Comparison of ENCODE assay signal across 17 cellular contexts in the genomic region with DNA sequence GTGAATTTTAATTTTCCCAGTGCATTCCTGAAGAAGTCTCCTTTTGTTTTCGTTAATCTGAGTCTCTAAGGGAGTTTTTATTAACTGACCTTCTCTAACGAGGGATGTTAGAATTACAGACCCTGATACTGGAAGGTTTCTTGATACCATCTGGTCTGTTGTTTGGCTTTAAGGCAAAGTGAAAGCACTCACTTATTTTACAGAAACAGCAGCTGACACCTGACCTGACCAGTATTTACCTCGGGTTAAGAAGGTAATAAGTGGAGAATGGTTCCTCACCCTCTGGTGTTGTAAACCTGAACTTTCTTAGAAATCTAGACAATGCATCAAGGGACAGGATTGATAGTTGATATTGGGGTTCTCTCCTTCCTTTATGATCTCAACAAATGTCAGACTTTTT. TPM values are rescaled to one million over a fixed set of nuclear protein-coding genes. Genes with fewer than 3 reads are reported as not detected.
DNase-seq lines count a peak whose midpoint lies in the region; ATAC-seq and TF ChIP-seq lines count a peak whose summit lies in the region.
"Had no signal": no experiment of that assay in that cellular context is flagged by ENCODE, and none has a peak within 500 bp of the region (broad histone marks: within the 10 kb centered on the region; RNA-seq: fewer than 3 reads in every experiment).

No MANE protein-coding gene starts in this region.

- H3K4me1 Mint-ChIP-seq in CD4-positive, alpha-beta T cell (ENCODE audit: low read depth): peaks cover 86% of the 10 kb centered on the region
- peaks cover 73 to 78% of the 10 kb centered on the region in 2 donors for H3K4me1 Mint-ChIP-seq in immature natural killer cell

- TF ChIP-seq CTCF in CD4-positive, alpha-beta T cell (IDR thresholded peaks at IDR 0.05): no peak

- CTCF ChIA-PET in CD4-positive, alpha-beta T cell (lab: Charles Lee): interaction anchor here (1.5 kb wide), 1 partner anchor 12 kb away, joined by 5 read pairs; no protein-coding TSS in a partner anchor

- peak overlapping the region; percentile 69 for H3K27ac Mint-ChIP-seq in CD4-positive, alpha-beta T cell
- H3K27ac Mint-ChIP-seq in immature natural killer cell: peak overlapping the region; percentile 29 to 86 (median 71)
- H3K27ac Mint-ChIP-seq: GM23338; stimulated activated memory B cell treated with anti-CD40 and anti-IgM and Interleukin-4, amounts not matched to agents 10 μg/mL and 1 μg/mL and 100 μg/mL, for 72 hours had no signal

- DNase-seq in CD4-positive, alpha-beta T cell: no peak
- DNase-seq in DMS 273 (lab: John Stamatoyannopoulos, UW; ENCODE audit: unreplicated experiment) (peak; percentile 52), NCI-H2227 (lab: John Stamatoyannopoulos, UW; ENCODE audit: unreplicated experiment) (peak; percentile 10), immature natural killer cell (no peak), Kasumi-1 (lab: John Stamatoyannopoulos, UW) (no peak)
- DNase-seq: dermis blood vessel endothelial cell; EL; NCI-H187; stimulated activated CD4-positive, alpha-beta T cell treated with anti-CD3 and anti-CD28 coated beads, Interleukin-4, amount 100 ng/mL, for 4 hours had no signal

- peaks cover 5% of the 10 kb centered on the region for H3K9me3 Mint-ChIP-seq in CD4-positive, alpha-beta T cell
- no peaks in the 10 kb centered on the region for H3K9me3 Mint-ChIP-seq in immature natural killer cell
- H3K9me3 Mint-ChIP-seq: GM23338; stimulated activated memory B cell treated with anti-CD40 and anti-IgM and Interleukin-4, amounts not matched to agents 10 μg/mL and 1 μg/mL and 100 μg/mL, for 72 hours had no signal

- H3K27me3 ChIP-seq in CD4-positive, alpha-beta T cell (ENCODE audit: control insufficient read depth, insufficient read depth, low read length): no peaks in the 10 kb centered on the region
- H3K27me3 ChIP-seq: BLaER1 treated with 17β-estradiol and CSF1 and Interleukin-3, amounts not matched to agents 10 nM and 100 nM; SJSA1; vagina had no signal

- H3K4me3 Mint-ChIP-seq in CD4-positive, alpha-beta T cell: peak overlapping the region; percentile 36
- H3K4me3 Mint-ChIP-seq in immature natural killer cell: peak overlapping the region in 3 of 5 donors; percentile 3 to 66 (median 9)
- H3K4me3 Mint-ChIP-seq: GM23338; neural crest cell; stimulated activated memory B cell treated with anti-CD40 and anti-IgM and Interleukin-4, amounts not matched to agents 10 μg/mL and 1 μg/mL and 100 μg/mL, for 72 hours had no signal

- no peak for ATAC-seq in CD4-positive, alpha-beta T cell (ENCODE audit: poor library complexity)
- ATAC-seq in HG03469 (IDR thresholded peaks at IDR 0.05; ENCODE audit: unreplicated experiment) (no peak), GM18858 (IDR thresholded peaks at IDR 0.05; ENCODE audit: unreplicated experiment) (no peak)
- ATAC-seq: GM23338; stimulated activated memory B cell treated with anti-CD40 and anti-IgM and Interleukin-4, amounts not matched to agents 10 μg/mL and 1 μg/mL and 100 μg/mL, for 72 hours had no signal

- no peaks in the 10 kb centered on the region for H3K9me3 ChIP-seq in CD4-positive, alpha-beta T cell (ENCODE audit: control insufficient read depth, low read length)
- H3K9me3 ChIP-seq: SJSA1, vagina had no signal

- no peaks in the 10 kb centered on the region for H3K27me3 Mint-ChIP-seq in CD4-positive, alpha-beta T cell
- no peaks in the 10 kb centered on the region for H3K27me3 Mint-ChIP-seq in immature natural killer cell (ENCODE audit: low read depth in 3 of 3)
- H3K27me3 Mint-ChIP-seq: stimulated activated memory B cell treated with anti-CD40 and anti-IgM and Interleukin-4, amounts not matched to agents 10 μg/mL and 1 μg/mL and 100 μg/mL, for 72 hours had no signal

- intact Hi-C loops in CD4-positive, alpha-beta T cell (cut with DNase I, micrococcal nuclease): loop anchor here in 1 of 2 experiments (2.0 kb wide), 1 partner anchor 16 kb away; no protein-coding TSS in a partner anchor

- H3K27ac ChIP-seq in CD4-positive, alpha-beta T cell (ENCODE audit: low read depth, low read length): no peak overlapping the region
- H3K27ac ChIP-seq: BLaER1 treated with 17β-estradiol and CSF1 and Interleukin-3, amounts not matched to agents 10 nM and 100 nM; SJSA1; vagina had no signal

- POLR2A ChIA-PET in CD4-positive, alpha-beta T cell (lab: Charles Lee): interaction anchor here (0.6 to 6.4 kb wide), 4 partner anchors 11 to 58 kb away, joined by 4 to 36 read pairs (median 4); a partner anchor contains a TSS

- H3K36me3 Mint-ChIP-seq in CD4-positive, alpha-beta T cell (ENCODE audit: low read depth): peaks cover 94% of the 10 kb centered on the region
- H3K36me3 Mint-ChIP-seq in immature natural killer cell: peaks cover 11 to 23% (median 16%) of the 10 kb centered on the region in 3 donors

RNA-seq across cellular contexts. Expression of a gene that starts 12.4 kb away (rescaled TPM):
- 100 to 1,000 TPM; 174 to 182 TPM for total RNA-seq in CD4-positive, alpha-beta T cell
- polyA plus RNA-seq in immature natural killer cell: 10 to 100 TPM in 2 of 3 donors, 1 to 10 TPM in 1; 5.8 to 15.4 (median 10.9) TPM

Comparison
In these comparisons a context has a peak if more than half of its experiments do, and no peak if none do; other contexts are left out.
1. DNase-seq: peak in DMS 273 (single experiment) and NCI-H2227 (single experiment); none in CD4-positive, alpha-beta T cell (0 of 10), immature natural killer cell (0 of 3) and Kasumi-1 (0 of 2).